10 cellular contexts compared by ENCODE assay signal in the genomic region with DNA sequence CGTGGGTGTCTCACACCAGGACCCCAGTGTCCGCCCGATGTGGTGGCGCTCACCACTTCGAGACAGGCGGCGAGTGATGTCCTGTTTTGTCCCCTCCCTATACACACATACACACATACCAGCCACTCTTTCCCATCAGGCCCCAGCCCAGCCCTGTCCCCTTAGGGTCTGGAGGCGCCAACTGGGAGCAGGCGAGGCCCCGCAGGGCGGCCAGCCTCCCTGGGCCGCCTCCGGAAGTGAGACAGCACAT. TPM values are rescaled to one million over a fixed set of nuclear protein-coding genes. Genes with fewer than 3 reads are reported as not detected.
DNase-seq lines count a peak whose midpoint lies in the region; ATAC-seq, FAIRE-seq and TF ChIP-seq lines count a peak whose summit lies in the region.
"Had no signal": no experiment of that assay in that cellular context is flagged by ENCODE, and none has a peak within 500 bp of the region (broad histone marks: within the 10 kb centered on the region; RNA-seq: fewer than 3 reads in every experiment).

No MANE protein-coding gene starts in this region.

- FAIRE-seq in kidney (lab: Jason Lieb, UNC) = no peak
- FAIRE-seq: colon had no signal

- H3K9me3 ChIP-seq in kidney (ENCODE audit: control insufficient read depth in 1 of 2, low read length in 2 of 2) = no peaks in the 10 kb centered on the region

- H3K4me1 ChIP-seq in kidney (ENCODE audit: control insufficient read depth in 1 of 2, insufficient read depth in 1 of 2, low read depth in 1 of 2, low read length in 2 of 2) = peaks cover 14 to 46% of the 10 kb centered on the region in 2 donors

- H3K9ac ChIP-seq in kidney (ENCODE audit: low read length in 2 of 2) = peak overlapping the region; percentile 3 to 77

- H3K27ac Mint-ChIP-seq in activated T-helper 2 cell treated with anti-CD3 and anti-CD28 coated beads, Interferon-gamma antibody, Interleukin-2, Interleukin-4, amounts not matched to agents 10 μg/mL and 5 μg/mL and 100 μg/mL, durations not matched to agents 14 hours and 24 hours and 36 hours = peak overlapping the region; percentile 90

- H3K36me3 ChIP-seq in kidney (ENCODE audit: control insufficient read depth in 1 of 2, insufficient read depth in 2 of 2, low read length in 2 of 2) = peaks cover 2 to 3% of the 10 kb centered on the region in 2 donors

- ATAC-seq in HG02763 (IDR thresholded peaks at IDR 0.05; ENCODE audit: unreplicated experiment) = no peak

- TF ChIP-seq CTCF in kidney (IDR thresholded peaks at IDR 0.05; ENCODE audit: borderline replicate concordance, extremely low read depth, insufficient read depth) = no peak

- H3K27ac ChIP-seq in kidney (ENCODE audit: low read depth in 2 of 2, low read length in 2 of 2) (peak overlapping the region; percentile 94 to 97), temporal lobe (ENCODE audit: low read depth, low read length) (peak overlapping the region; percentile 85)

- H3K4me3 Mint-ChIP-seq in activated T-helper 2 cell treated with anti-CD3 and anti-CD28 coated beads, Interferon-gamma antibody, Interleukin-2, Interleukin-4, amounts not matched to agents 10 μg/mL and 5 μg/mL and 100 μg/mL, durations not matched to agents 14 hours and 24 hours and 36 hours (ENCODE audit: low read depth) = peak overlapping the region; percentile 92

- intact Hi-C loops in activated T-helper 2 cell treated with anti-CD3 and anti-CD28 coated beads, Interferon-gamma antibody, Interleukin-2, Interleukin-4, amounts not matched to agents 10 μg/mL and 5 μg/mL and 100 μg/mL, durations not matched to agents 14 hours and 24 hours and 36 hours (cut with micrococcal nuclease) = loop anchor here (1.0 to 5.0 kb wide), 4 partner anchors 8 to 1047 kb away; a partner anchor contains a TSS
- intact Hi-C loops in kidney (cut with DNase I) = no loop called here

- peaks cover 57% of the 10 kb centered on the region for H3K36me3 Mint-ChIP-seq in activated T-helper 2 cell treated with anti-CD3 and anti-CD28 coated beads, Interferon-gamma antibody, Interleukin-2, Interleukin-4, amounts not matched to agents 10 μg/mL and 5 μg/mL and 100 μg/mL, durations not matched to agents 14 hours and 24 hours and 36 hours (ENCODE audit: low read depth)

- DNase-seq in SKM-1 treated with dmso at 0.1 percent for 144 hours (lab: John Stamatoyannopoulos, UW; ENCODE audit: unreplicated experiment) (peak; percentile 79), SKM-1 (lab: John Stamatoyannopoulos, UW; ENCODE audit: unreplicated experiment) (no peak), kidney (peak; percentile 97), islet precursor cell (no peak), NCI-H2196 (lab: John Stamatoyannopoulos, UW; ENCODE audit: unreplicated experiment) (no peak)
- no peak for DNase-seq in activated T-helper 2 cell treated with anti-CD3 and anti-CD28 coated beads, Interferon-gamma antibody, Interleukin-2, Interleukin-4, amounts not matched to agents 10 μg/mL and 5 μg/mL and 100 μg/mL, durations not matched to agents 14 hours and 24 hours and 36 hours (ENCODE audit: low spot score)
- DNase-seq: 8988T had no signal

- no peaks in the 10 kb centered on the region for H3K9me3 Mint-ChIP-seq in activated T-helper 2 cell treated with anti-CD3 and anti-CD28 coated beads, Interferon-gamma antibody, Interleukin-2, Interleukin-4, amounts not matched to agents 10 μg/mL and 5 μg/mL and 100 μg/mL, durations not matched to agents 14 hours and 24 hours and 36 hours

- no peaks in the 10 kb centered on the region for H3K27me3 Mint-ChIP-seq in activated T-helper 2 cell treated with anti-CD3 and anti-CD28 coated beads, Interferon-gamma antibody, Interleukin-2, Interleukin-4, amounts not matched to agents 10 μg/mL and 5 μg/mL and 100 μg/mL, durations not matched to agents 14 hours and 24 hours and 36 hours (ENCODE audit: low read depth)

- peak overlapping the region; percentile 19 to 80 for H3K4me3 ChIP-seq in kidney (ENCODE audit: low read length in 2 of 2)

- peaks cover 32% of the 10 kb centered on the region for H3K4me1 Mint-ChIP-seq in activated T-helper 2 cell treated with anti-CD3 and anti-CD28 coated beads, Interferon-gamma antibody, Interleukin-2, Interleukin-4, amounts not matched to agents 10 μg/mL and 5 μg/mL and 100 μg/mL, durations not matched to agents 14 hours and 24 hours and 36 hours (ENCODE audit: low read depth)

RNA-seq across cellular contexts. Expression of a gene that starts 38.1 kb away (rescaled TPM):
- 1.6 and 1.8 TPM in 2 replicates for total RNA-seq in activated T-helper 2 cell treated with anti-CD3 and anti-CD28 coated beads, Interferon-gamma antibody, Interleukin-2, Interleukin-4, amounts not matched to agents 10 μg/mL and 5 μg/mL and 100 μg/mL, durations not matched to agents 14 hours and 24 hours and 36 hours
- 0.35 TPM for total RNA-seq in kidney
- not detected for polyA plus RNA-seq in kidney (ENCODE audit: insufficient read depth, low read depth, low replicate concordance)
- 3.0 TPM for total RNA-seq in temporal lobe

RNA-seq across cellular contexts. Expression of a gene that starts 43.6 kb away (rescaled TPM):
- total RNA-seq in activated T-helper 2 cell treated with anti-CD3 and anti-CD28 coated beads, Interferon-gamma antibody, Interleukin-2, Interleukin-4, amounts not matched to agents 10 μg/mL and 5 μg/mL and 100 μg/mL, durations not matched to agents 14 hours and 24 hours and 36 hours = 9.8 and 10.6 TPM in 2 replicates
- total RNA-seq in kidney (13.7 TPM), temporal lobe (14.0 TPM)
- polyA plus RNA-seq in kidney (ENCODE audit: insufficient read depth, low read depth, low replicate concordance) = 1.4 TPM

Comparison
In these comparisons a context has a peak if more than half of its experiments do, and no peak if none do; other contexts are left out.
1. DNase-seq: peak in SKM-1 treated with dmso at 0.1 percent for 144 hours (single experiment) and kidney (single experiment); none in SKM-1 (single experiment), activated T-helper 2 cell treated with anti-CD3 and anti-CD28 coated beads, Interferon-gamma antibody, Interleukin-2, Interleukin-4, amounts not matched to agents 10 μg/mL and 5 μg/mL and 100 μg/mL, durations not matched to agents 14 hours and 24 hours and 36 hours (single experiment), islet precursor cell (single experiment) and NCI-H2196 (single experiment).